In the genomic region with DNA sequence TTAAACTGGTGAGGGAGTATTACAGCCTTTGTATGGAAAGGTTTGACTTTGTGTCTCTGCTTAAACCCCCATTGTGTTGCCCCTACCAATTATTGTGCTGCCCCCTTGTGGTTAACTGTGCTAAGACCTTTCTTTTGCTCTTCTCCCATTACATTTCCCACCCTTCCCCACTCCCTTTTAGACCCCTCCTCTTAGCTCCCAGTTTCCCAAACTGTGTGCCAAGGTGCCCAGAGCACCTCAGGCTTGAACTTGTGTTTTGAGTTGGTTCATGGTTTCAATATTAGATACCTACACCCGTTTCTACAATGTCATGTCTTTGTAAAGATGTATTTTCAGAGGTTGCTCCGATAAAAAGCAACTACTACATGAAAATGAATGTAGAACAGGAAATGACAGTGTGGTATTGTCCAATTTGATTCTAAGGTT, we compare ENCODE assay signal across 8 cellular contexts. TPM values are rescaled to one million over a fixed set of nuclear protein-coding genes. Genes with fewer than 3 reads are reported as not detected.
DNase-seq lines count a peak whose midpoint lies in the region; ATAC-seq and TF ChIP-seq lines count a peak whose summit lies in the region.

No MANE protein-coding gene starts in this region.

- no peak overlapping the region for H3K27ac Mint-ChIP-seq in activated naive CD8-positive, alpha-beta T cell treated with anti-CD3 and anti-CD28 coated beads, Interleukin-2, amount 10 ng/mL, durations not matched to agents 7 days and 5 days

- peaks cover 3% of the 10 kb centered on the region for H3K9me3 Mint-ChIP-seq in activated naive CD8-positive, alpha-beta T cell treated with anti-CD3 and anti-CD28 coated beads, Interleukin-2, amount 10 ng/mL, durations not matched to agents 7 days and 5 days

- peaks cover 19% of the 10 kb centered on the region for H3K36me3 Mint-ChIP-seq in activated naive CD8-positive, alpha-beta T cell treated with anti-CD3 and anti-CD28 coated beads, Interleukin-2, amount 10 ng/mL, durations not matched to agents 7 days and 5 days

- no peaks in the 10 kb centered on the region for H3K27me3 ChIP-seq in Loucy (ENCODE audit: insufficient read depth, low read length, poor library complexity, severe bottlenecking)
- H3K27me3 ChIP-seq in iPS DF 6.9 (ENCODE audit: control insufficient read depth, insufficient read depth, low read length) = no peaks in the 10 kb centered on the region

- H3K9me3 ChIP-seq in Loucy (ENCODE audit: insufficient read depth, low read depth, low read length) = peaks cover 6% of the 10 kb centered on the region; the same call in 1 of the 2 replicates
- H3K9me3 ChIP-seq in iPS DF 6.9 (ENCODE audit: control insufficient read depth, insufficient read depth, low read length) = no peaks in the 10 kb centered on the region

- H3F3A ChIP-seq in Loucy (ENCODE audit: low read depth) = no peaks in the 10 kb centered on the region

- peaks cover 9% of the 10 kb centered on the region; the same call in 1 of the 2 replicates for H3K36me3 ChIP-seq in Loucy (ENCODE audit: insufficient read depth, low read length)
- H3K36me3 ChIP-seq in iPS DF 6.9 (ENCODE audit: control insufficient read depth, insufficient read depth, low read length) = no peaks in the 10 kb centered on the region

- H3K4me3 Mint-ChIP-seq in activated naive CD8-positive, alpha-beta T cell treated with anti-CD3 and anti-CD28 coated beads, Interleukin-2, amount 10 ng/mL, durations not matched to agents 7 days and 5 days = no peak overlapping the region

- H3K4me3 ChIP-seq in Loucy (ENCODE audit: low read length, poor library complexity, severe bottlenecking) = peak overlapping the region; percentile 66
- H3K4me3 ChIP-seq in iPS DF 6.9 (ENCODE audit: low read length) = no peak overlapping the region

- H3K79me2 ChIP-seq in Loucy (ENCODE audit: insufficient read depth, low read length) = peaks cover 37% of the 10 kb centered on the region

- no CpG with 5 or more reads among the region's 2 CpGs for WGBS in iPS DF 6.9 (ENCODE audit: insufficient coverage, insufficient read length)

- H3K4me1 ChIP-seq in Loucy (ENCODE audit: insufficient read depth, low read length, poor library complexity, severe bottlenecking) = peaks cover 40% of the 10 kb centered on the region
- H3K4me1 ChIP-seq in iPS DF 6.9 (ENCODE audit: control insufficient read depth, insufficient read depth, low read length) = 0 out of 2 replicates have a peak, but pooled peaks cover 2% of the 10 kb centered on the region

- peak overlapping the region; percentile 81 for H3K4me2 ChIP-seq in Loucy (ENCODE audit: low read depth, low read length, poor library complexity, severe bottlenecking)

- H3K9ac ChIP-seq in Loucy (ENCODE audit: low read depth, low read length, poor library complexity, severe bottlenecking) = peak overlapping the region; percentile 26

- H2AFZ ChIP-seq in Loucy (ENCODE audit: low read length) = 0 out of 2 replicates have a peak overlapping the region, but pooled peaks have one; percentile 9

- no peaks in the 10 kb centered on the region for H3K9me2 ChIP-seq in Loucy (replicated peaks; ENCODE audit: low read depth, low read length)

- peaks cover 29% of the 10 kb centered on the region for H3K4me1 Mint-ChIP-seq in activated naive CD8-positive, alpha-beta T cell treated with anti-CD3 and anti-CD28 coated beads, Interleukin-2, amount 10 ng/mL, durations not matched to agents 7 days and 5 days

- no peaks in the 10 kb centered on the region for H4K20me1 ChIP-seq in Loucy (ENCODE audit: insufficient read depth, low read length, poor library complexity, severe bottlenecking)

- POLR2A ChIA-PET in activated naive CD8-positive, alpha-beta T cell treated with anti-CD3 and anti-CD28 coated beads, Interleukin-2, amount 10 ng/mL, durations not matched to agents 7 days and 5 days (lab: Charles Lee) = interaction anchor here (1.1 to 3.7 kb wide), 2 partner anchors 17 to 229 kb away, joined by 4 to 30 read pairs; no protein-coding TSS in a partner anchor

- DNase-seq in EH (ENCODE audit: low read depth) (peak; percentile 70), SHP77 (lab: John Stamatoyannopoulos, UW) (peak; percentile 24 to 49), iPS DF 6.9 (ENCODE audit: low read depth, low spot score) (peak; percentile 85), NOMO-1 treated with DMSO at 0.1 percent for 48 hours (lab: John Stamatoyannopoulos, UW; ENCODE audit: unreplicated experiment) (no peak)
- peak; percentile 54 for DNase-seq in activated naive CD8-positive, alpha-beta T cell treated with anti-CD3 and anti-CD28 coated beads, Interleukin-2, amount 10 ng/mL, durations not matched to agents 7 days and 5 days
- DNase-seq in stimulated activated CD4-positive, alpha-beta T cell treated with anti-CD3 and anti-CD28 coated beads, Interleukin-1b, Interleukin-23, amount 100 ng/mL, for 24 hours (ENCODE audit: low read depth in 4 of 4, low spot score in 1 of 4) = peak in 3 of 4 experiments; percentile 27 to 44 (median 35)

- H3K27ac ChIP-seq in iPS DF 6.9 (ENCODE audit: low read length) = no peak overlapping the region

- no peak for ATAC-seq in activated naive CD8-positive, alpha-beta T cell treated with anti-CD3 and anti-CD28 coated beads, Interleukin-2, amount 10 ng/mL, durations not matched to agents 7 days and 5 days (ENCODE audit: low read depth)
- ATAC-seq in GM19035 (IDR thresholded peaks at IDR 0.05; ENCODE audit: unreplicated experiment) = no peak

- H3K27me3 Mint-ChIP-seq in activated naive CD8-positive, alpha-beta T cell treated with anti-CD3 and anti-CD28 coated beads, Interleukin-2, amount 10 ng/mL, durations not matched to agents 7 days and 5 days = no peaks in the 10 kb centered on the region

- peak; percentile 92 for TF ChIP-seq CTCF in Loucy (conservative IDR thresholded peaks at IDR 0.05; ENCODE audit: low read length)

RNA-seq across cellular contexts. Expression of a gene that starts 2.9 kb away (rescaled TPM):
- 10 to 100 TPM; 23.5 to 25.9 TPM for total RNA-seq in activated naive CD8-positive, alpha-beta T cell treated with anti-CD3 and anti-CD28 coated beads, Interleukin-2, amount 10 ng/mL, durations not matched to agents 7 days and 5 days
